In the genomic region with DNA sequence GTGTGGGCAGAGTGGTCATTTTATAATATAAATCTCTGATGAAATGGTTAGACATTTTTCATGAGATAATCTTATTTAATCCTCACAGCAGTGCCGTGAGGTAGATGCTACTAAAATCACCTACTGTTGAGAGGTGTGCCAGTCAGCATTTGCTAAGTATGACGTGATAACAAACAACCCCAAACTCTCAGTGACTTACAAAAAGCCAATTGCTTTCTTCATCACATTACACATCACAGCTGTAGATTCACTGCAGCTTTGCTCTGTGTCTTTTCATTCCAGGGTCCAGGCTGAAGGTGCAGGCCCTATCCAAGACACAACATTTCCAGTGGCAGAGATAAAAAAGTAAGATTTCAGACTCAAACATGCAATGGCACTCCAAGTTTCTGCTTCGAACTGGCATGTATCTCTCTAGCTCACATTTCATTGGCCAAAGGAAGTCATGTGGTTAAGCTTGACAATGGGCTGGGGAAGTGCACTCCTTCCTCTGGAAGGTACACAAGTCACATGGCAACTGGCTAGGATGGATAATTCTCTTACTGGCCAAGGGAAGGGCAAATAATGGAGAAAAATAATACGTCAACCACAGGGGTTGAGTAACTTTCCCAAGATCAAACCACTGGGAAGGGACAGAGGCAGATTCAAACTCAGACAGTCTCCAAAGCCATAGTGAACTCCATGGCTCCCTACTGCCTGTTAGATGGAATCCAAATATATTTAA, we compare ENCODE assay signal across 1 cellular context.
TF ChIP-seq lines count a peak whose summit lies in the region.

No MANE protein-coding gene starts in this region.

TF ChIP-seq in A549, 52 proteins besides CTCF, POLR2A, EP300 and RAD21 (continued from another document):
- TF ChIP-seq CHD4 (IDR thresholded peaks at IDR 0.05; ENCODE audit: borderline replicate concordance) (no peak), HEYL (CRISPR knock-in tag; IDR thresholded peaks at IDR 0.05) (0 out of 2 replicates have a peak, but pooled peaks have one; percentile 27), ZFP36 (IDR thresholded peaks at IDR 0.05; ENCODE audit: borderline replicate concordance, partially characterized antibody) (peak; percentile 30), KDM1A (IDR thresholded peaks at IDR 0.05; ENCODE audit: low read depth) (no peak), TFCP2L1 (CRISPR knock-in tag; IDR thresholded peaks at IDR 0.05) (no peak), CHD2 (IDR thresholded peaks at IDR 0.05; ENCODE audit: low read length, partially characterized antibody) (no peak), NPAS2 (CRISPR knock-in tag; IDR thresholded peaks at IDR 0.05; ENCODE audit: borderline replicate concordance) (no peak), RFX5 (IDR thresholded peaks at IDR 0.05) (0 out of 2 replicates have a peak, but pooled peaks have one; percentile 44), TP53 (CRISPR knock-in tag; IDR thresholded peaks at IDR 0.05) (peak; percentile 73; the same call in 1 of the 2 replicates), ZNF302 (CRISPR knock-in tag; IDR thresholded peaks at IDR 0.05) (peak; percentile 79), FOSL2 (IDR thresholded peaks at IDR 0.05) (no peak), FOSL2 (CRISPR knock-in tag; IDR thresholded peaks at IDR 0.05) (no peak), E2F6 (IDR thresholded peaks at IDR 0.05; ENCODE audit: borderline replicate concordance, low read depth) (0 out of 2 replicates have a peak, but pooled peaks have one; percentile 7), HES2 (IDR thresholded peaks at IDR 0.05) (no peak)
- TF ChIP-seq, protein P1, sequence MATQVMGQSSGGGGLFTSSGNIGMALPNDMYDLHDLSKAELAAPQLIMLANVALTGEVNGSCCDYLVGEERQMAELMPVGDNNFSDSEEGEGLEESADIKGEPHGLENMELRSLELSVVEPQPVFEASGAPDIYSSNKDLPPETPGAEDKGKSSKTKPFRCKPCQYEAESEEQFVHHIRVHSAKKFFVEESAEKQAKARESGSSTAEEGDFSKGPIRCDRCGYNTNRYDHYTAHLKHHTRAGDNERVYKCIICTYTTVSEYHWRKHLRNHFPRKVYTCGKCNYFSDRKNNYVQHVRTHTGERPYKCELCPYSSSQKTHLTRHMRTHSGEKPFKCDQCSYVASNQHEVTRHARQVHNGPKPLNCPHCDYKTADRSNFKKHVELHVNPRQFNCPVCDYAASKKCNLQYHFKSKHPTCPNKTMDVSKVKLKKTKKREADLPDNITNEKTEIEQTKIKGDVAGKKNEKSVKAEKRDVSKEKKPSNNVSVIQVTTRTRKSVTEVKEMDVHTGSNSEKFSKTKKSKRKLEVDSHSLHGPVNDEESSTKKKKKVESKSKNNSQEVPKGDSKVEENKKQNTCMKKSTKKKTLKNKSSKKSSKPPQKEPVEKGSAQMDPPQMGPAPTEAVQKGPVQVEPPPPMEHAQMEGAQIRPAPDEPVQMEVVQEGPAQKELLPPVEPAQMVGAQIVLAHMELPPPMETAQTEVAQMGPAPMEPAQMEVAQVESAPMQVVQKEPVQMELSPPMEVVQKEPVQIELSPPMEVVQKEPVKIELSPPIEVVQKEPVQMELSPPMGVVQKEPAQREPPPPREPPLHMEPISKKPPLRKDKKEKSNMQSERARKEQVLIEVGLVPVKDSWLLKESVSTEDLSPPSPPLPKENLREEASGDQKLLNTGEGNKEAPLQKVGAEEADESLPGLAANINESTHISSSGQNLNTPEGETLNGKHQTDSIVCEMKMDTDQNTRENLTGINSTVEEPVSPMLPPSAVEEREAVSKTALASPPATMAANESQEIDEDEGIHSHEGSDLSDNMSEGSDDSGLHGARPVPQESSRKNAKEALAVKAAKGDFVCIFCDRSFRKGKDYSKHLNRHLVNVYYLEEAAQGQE (IDR thresholded peaks at IDR 0.05), result no peak
